In genomic region chr22:28939932-28940331, GRCh38 we compare ENCODE assay signal across 18 cellular contexts. TPM values are rescaled to one million over a fixed set of nuclear protein-coding genes. Genes with fewer than 3 reads are reported as not detected.
DNase-seq lines count a peak whose midpoint lies in the region; TF ChIP-seq lines count a peak whose summit lies in the region.
"Had no signal": no experiment of that assay in that cellular context is flagged by ENCODE, and none has a peak within 500 bp of the region (broad histone marks: within the 10 kb centered on the region; RNA-seq: fewer than 3 reads in every experiment).

No MANE protein-coding gene starts in this region.

- peaks cover 83% of the 10 kb centered on the region for H3K4me1 Mint-ChIP-seq in brain
- peaks cover 79% of the 10 kb centered on the region for H3K4me1 Mint-ChIP-seq in nephron

- WGBS in thyroid gland, 2 donors: 17 to 20% methylated on average over 2 of the region's 2 CpGs

- peaks cover under 1 to 5% (median under 1%) of the 10 kb centered on the region in 5 experiments for H3K9me3 Mint-ChIP-seq in brain
- H3K9me3 Mint-ChIP-seq in nephron: peaks cover under 1% of the 10 kb centered on the region

- intact Hi-C loops in thyroid gland (cut with DNase I): no loop called here

- H3K4me3 Mint-ChIP-seq in brain: peak overlapping the region; percentile 25 to 61 (median 45)
- H3K4me3 Mint-ChIP-seq in nephron: no peak overlapping the region

- H3K27ac ChIP-seq in HUES48 (ENCODE audit: low read depth, low read length): peak overlapping the region; percentile 70
- peak overlapping the region; percentile 54 to 73 (median 69) for H3K27ac ChIP-seq in thyroid gland

- H3K4me1 ChIP-seq in HUES48 (ENCODE audit: control insufficient read depth, insufficient read depth, low read length) (peaks cover 41% of the 10 kb centered on the region), thyroid gland (peaks cover 29 to 35% of the 10 kb centered on the region in 2 donors)

- TF ChIP-seq POLR2A in thyroid gland (IDR thresholded peaks at IDR 0.05): no peak

- H3K27ac Mint-ChIP-seq in brain: peak overlapping the region; percentile 73 to 96 (median 88)
- peak overlapping the region; percentile 74 to 94 (median 85) for H3K27ac Mint-ChIP-seq in nephron

- DNase-seq in thyroid gland: no peak
- no peak for DNase-seq in NCI-H2107 treated with DMSO at 0.1 percent for 48 hours (lab: John Stamatoyannopoulos, UW; ENCODE audit: unreplicated experiment)
- DNase-seq in effector CD4-positive, alpha-beta T cell: no peak
- no peak for DNase-seq in activated gamma-delta T cell treated with Interleukin-2 at 50 U/mL for 16 hours
- DNase-seq: COR-L47, DMS153, NCI-H1105 treated with DMSO at 0.1 percent for 48 hours, NCI-H1694 treated with DMSO at 0.1 percent for 48 hours, NCI-H2107, NCI-H226, NCI-H526, OCI-M1, RPMI8226, SIG-M5 had no signal

- H3K36me3 ChIP-seq in HUES48 (ENCODE audit: control insufficient read depth, insufficient read depth, low read length): no peaks in the 10 kb centered on the region
- no peaks in the 10 kb centered on the region for H3K36me3 ChIP-seq in thyroid gland
- H3K36me3 ChIP-seq: HAP-1 had no signal

- H3K36me3 Mint-ChIP-seq in brain (peaks cover under 1% of the 10 kb centered on the region), nephron (ENCODE audit: low read depth) (peaks cover 9% of the 10 kb centered on the region)

- H3K4me3 ChIP-seq in HUES48 (ENCODE audit: low read depth, low read length) (no peak overlapping the region), thyroid gland (replicated peaks in 1 of 3) (no peak overlapping the region)
- H3K4me3 ChIP-seq: HAP-1 had no signal

- H3K27me3 Mint-ChIP-seq in brain (no peaks in the 10 kb centered on the region), nephron (ENCODE audit: low read depth) (no peaks in the 10 kb centered on the region)

- TF ChIP-seq CTCF in brain (conservative IDR thresholded peaks at IDR 0.05) (no peak), nephron (IDR thresholded peaks at IDR 0.05; ENCODE audit: unreplicated experiment in 3 of 3) (no peak), thyroid gland (IDR thresholded peaks at IDR 0.05) (no peak)

- H3K9me3 ChIP-seq in HUES48 (ENCODE audit: control insufficient read depth, insufficient read depth, low read length) (no peaks in the 10 kb centered on the region), thyroid gland (no peaks in the 10 kb centered on the region)
- H3K9me3 ChIP-seq: HAP-1 had no signal

- H3K27me3 ChIP-seq in HUES48 (ENCODE audit: control insufficient read depth, insufficient read depth, low read length) (no peaks in the 10 kb centered on the region), thyroid gland (no peaks in the 10 kb centered on the region)

- H3K9ac ChIP-seq in HUES48 (ENCODE audit: low read depth, low read length): no peak overlapping the region

RNA-seq across cellular contexts. Expression of gene ZNRF3, which starts 56.6 kb away (rescaled TPM):
- polyA plus RNA-seq in brain (ENCODE audit: insufficient read depth, low read depth, low replicate concordance): 10.9 TPM
- total RNA-seq in thyroid gland: 10 to 100 TPM; 10.4 to 18.0 (median 14.2) TPM

Comparison
In these comparisons a context has a peak if more than half of its experiments do, and no peak if none do; other contexts are left out.
1. H3K4me3 Mint-ChIP-seq: peak in brain (5 of 5); none in nephron (0 of 3).